8 cellular contexts compared by ENCODE assay signal in the genomic region with DNA sequence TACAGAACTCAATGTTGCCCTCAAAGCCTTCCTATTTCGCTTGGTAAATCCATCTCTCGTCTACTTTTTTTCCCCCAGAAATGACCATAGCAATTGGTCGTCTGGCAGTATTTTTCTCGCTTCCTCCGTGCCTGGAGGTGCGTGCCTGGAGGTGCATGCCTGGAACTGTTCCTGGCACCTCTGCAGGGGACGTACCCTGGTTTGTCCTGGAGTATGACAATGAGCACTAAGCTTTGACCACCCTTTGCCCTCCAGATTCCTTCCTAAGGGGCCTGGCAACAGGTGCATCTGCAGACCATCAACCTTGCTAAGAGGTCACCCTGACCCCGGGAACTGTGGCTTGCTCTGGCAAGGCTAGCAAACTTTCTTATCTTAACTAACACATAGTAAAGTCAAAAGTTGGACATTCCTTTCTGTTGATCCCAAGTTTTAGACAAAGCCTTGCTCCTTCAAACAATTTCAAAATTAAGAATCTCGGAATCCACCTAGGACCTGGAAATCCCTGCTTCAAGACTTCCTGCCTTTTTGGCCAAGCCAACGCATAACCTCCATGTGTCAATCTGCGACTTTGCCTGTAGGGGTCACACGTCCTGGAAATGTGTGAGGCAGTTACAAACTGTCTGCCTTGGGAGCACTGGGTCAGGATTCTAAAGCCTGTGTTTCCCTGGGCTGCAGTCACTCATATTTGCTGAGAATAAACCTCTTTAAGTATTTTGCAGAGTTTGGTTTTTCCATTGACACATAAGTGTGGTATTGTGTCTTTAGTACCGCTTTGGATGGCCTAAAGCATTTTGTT. TPM values are rescaled to one million over a fixed set of nuclear protein-coding genes. Genes with fewer than 3 reads are reported as not detected.
DNase-seq lines count a peak whose midpoint lies in the region; ATAC-seq, FAIRE-seq and TF ChIP-seq lines count a peak whose summit lies in the region.

No MANE protein-coding gene starts in this region.

- TF ChIP-seq CTCF in AG09319 (IDR thresholded peaks at IDR 0.05; ENCODE audit: low read depth, low read length): peak; percentile 63
- TF ChIP-seq CTCF in GM06990 (IDR thresholded peaks at IDR 0.05; ENCODE audit: insufficient read depth, low read length, poor library complexity, severe bottlenecking): peak; percentile 71
- peak; percentile 21 to 46 (median 24) for TF ChIP-seq CTCF in esophagus muscularis mucosa (IDR thresholded peaks at IDR 0.05)
- peak; percentile 27 to 54 (median 44) for TF ChIP-seq CTCF in pancreas (IDR thresholded peaks at IDR 0.05)
- no peak for TF ChIP-seq CTCF in coronary artery (IDR thresholded peaks at IDR 0.05)

- H3K36me3 ChIP-seq in GM06990 (ENCODE audit: control insufficient read depth, insufficient read depth, low read length): no peaks in the 10 kb centered on the region
- H3K36me3 ChIP-seq in esophagus muscularis mucosa: no peaks in the 10 kb centered on the region
- no peaks in the 10 kb centered on the region for H3K36me3 ChIP-seq in pancreas

- no peak overlapping the region for H3K27ac ChIP-seq in esophagus muscularis mucosa (replicated peaks in 1 of 4)
- H3K27ac ChIP-seq in pancreas: no peak overlapping the region
- H3K27ac ChIP-seq in coronary artery: no peak overlapping the region

- TF ChIP-seq POLR2A in esophagus muscularis mucosa (IDR thresholded peaks at IDR 0.05; ENCODE audit: low read depth): no peak

- no peak for TF ChIP-seq EP300 in esophagus muscularis mucosa (IDR thresholded peaks at IDR 0.05)

- H3K9me3 ChIP-seq in esophagus muscularis mucosa: no peaks in the 10 kb centered on the region
- no peaks in the 10 kb centered on the region for H3K9me3 ChIP-seq in pancreas

- peak; percentile 15 for DNase-seq in AG09319 (ENCODE audit: extremely low read depth, low read depth)
- DNase-seq in GM06990 (ENCODE audit: extremely low read depth, insufficient read length): no peak
- peak; percentile 14 for DNase-seq in RKO (ENCODE audit: low spot score)
- DNase-seq in esophagus muscularis mucosa (ENCODE audit: extremely low spot score): peak; percentile 89
- DNase-seq in pancreas: peak in 1 of 6 donors; percentile 44
- DNase-seq in NCI-H2196 treated with DMSO at 0.1 percent for 48 hours (lab: John Stamatoyannopoulos, UW; ENCODE audit: unreplicated experiment): no peak
- DNase-seq in coronary artery (ENCODE audit: low spot score): no peak

- H3K4me3 ChIP-seq in GM06990 (replicated peaks; ENCODE audit: low read depth, low read length) (no peak overlapping the region), esophagus muscularis mucosa (no peak overlapping the region), pancreas (no peak overlapping the region), coronary artery (no peak overlapping the region)

- intact Hi-C loops in esophagus muscularis mucosa (cut with DNase I): no loop called here
- intact Hi-C loops in pancreas (cut with DNase I): loop anchor here in 1 of 3 donors (10.0 kb wide), 1 partner anchor 1142 kb away; no protein-coding TSS in a partner anchor

- no peak for FAIRE-seq in pancreas (lab: Jason Lieb, UNC)

- ATAC-seq in HG03175 (IDR thresholded peaks at IDR 0.05; ENCODE audit: unreplicated experiment): peak; percentile 62
- ATAC-seq in pancreas: peak; percentile 75 to 94 (median 85)

- no peaks in the 10 kb centered on the region for H3K4me1 ChIP-seq in esophagus muscularis mucosa
- no peaks in the 10 kb centered on the region for H3K4me1 ChIP-seq in pancreas

- WGBS in esophagus muscularis mucosa: 64% methylated on average over 13 of the region's 13 CpGs
- 43 to 54% methylated on average over 13 of the region's 13 CpGs for WGBS in pancreas, 2 donors

- H3K27me3 ChIP-seq in GM06990 (replicated peaks; ENCODE audit: control insufficient read depth, insufficient read depth, low read length) (no peaks in the 10 kb centered on the region; the same call in 1 of the 2 replicates), esophagus muscularis mucosa (peaks cover 0 to under 1% (median 0%) of the 10 kb centered on the region in 4 donors), pancreas (no peaks in the 10 kb centered on the region)

RNA-seq across cellular contexts. Expression of a gene that starts 28.8 kb away (rescaled TPM):
- total RNA-seq in esophagus muscularis mucosa (10 to 100 TPM; 25.2 to 33.6 (median 30.6) TPM), pancreas (10 to 100 TPM; 11.3 to 20.2 (median 13.0) TPM)
- polyA plus RNA-seq in pancreas: 10 to 100 TPM in 1 of 2 donors, 1 to 10 TPM in 1; 6.3 to 12.8 TPM

Comparison
In these comparisons a context has a peak if more than half of its experiments do, and no peak if none do; other contexts are left out.
1. DNase-seq: peak in AG09319 (single experiment), RKO (single experiment) and esophagus muscularis mucosa (single experiment); none in GM06990 (single experiment), NCI-H2196 treated with DMSO at 0.1 percent for 48 hours (single experiment) and coronary artery (single experiment).